In the genomic region with DNA sequence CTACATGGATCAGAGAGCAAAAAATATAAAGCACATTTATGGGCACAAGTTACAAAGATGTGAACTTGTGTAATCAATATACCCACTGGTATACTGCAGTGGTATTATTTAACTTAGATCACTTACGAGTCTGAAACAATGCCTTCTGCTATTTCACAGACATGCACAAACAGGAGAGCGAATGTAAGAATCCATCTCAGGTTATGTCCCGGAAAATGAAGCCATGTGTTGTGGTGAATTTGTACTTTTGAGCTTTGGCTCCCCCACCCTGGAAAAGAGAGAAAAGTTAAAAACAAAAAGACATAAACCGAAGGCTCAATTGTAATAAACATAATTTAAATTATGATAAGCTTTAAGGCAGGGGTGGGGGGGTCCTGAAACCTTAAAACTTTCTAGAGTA, we compare ENCODE assay signal across 17 cellular contexts. TPM values are rescaled to one million over a fixed set of nuclear protein-coding genes. Genes with fewer than 3 reads are reported as not detected.
A peak's percentile ranks its signal among the peaks of the same experiment; 100 is the strongest.
DNase-seq lines count a peak whose midpoint lies in the region; ATAC-seq and TF ChIP-seq lines count a peak whose summit lies in the region.
"Had no signal": no experiment of that assay in that cellular context is flagged by ENCODE, and none has a peak within 500 bp of the region (broad histone marks: within the 10 kb centered on the region; RNA-seq: fewer than 3 reads in every experiment).

No MANE protein-coding gene starts in this region.

- no peak overlapping the region for H3K4ac ChIP-seq in H9 (ENCODE audit: low read depth, low read length)

- H3K4me1 Mint-ChIP-seq in H9, result 0 out of 4 replicates have a peak, but pooled peaks cover 0 to 3% of the 10 kb centered on the region in 2 experiments
- H3K4me1 Mint-ChIP-seq: CD14-positive monocyte; CD4-positive, alpha-beta memory T cell had no signal

- no peaks in the 10 kb centered on the region for H3K79me1 ChIP-seq in H9 (ENCODE audit: insufficient read depth, low read depth, low read length, poor library complexity, severe bottlenecking)

- H3K27me3 Mint-ChIP-seq in H9 (ENCODE audit: low read depth), result peaks cover 21% of the 10 kb centered on the region

- H2BK15ac ChIP-seq in H9 (ENCODE audit: low read depth, low read length), result no peak overlapping the region

- H3K27ac Mint-ChIP-seq in H9, result no peak overlapping the region
- H3K27ac Mint-ChIP-seq: CD14-positive monocyte; CD4-positive, alpha-beta memory T cell had no signal

- intact Hi-C loops in left ventricle myocardium inferior (cut with micrococcal nuclease), result no loop called here
- intact Hi-C loops in left ventricle myocardium superior (cut with micrococcal nuclease), result no loop called here

- H3K4me2 ChIP-seq in osteoblast (ENCODE audit: insufficient read depth, low read length), result peak overlapping the region; percentile 16
- H3K4me2 ChIP-seq in H9 (ENCODE audit: insufficient read depth, insufficient read length, low read length), result no peak overlapping the region
- H3K4me2 ChIP-seq: A549, BLaER1 had no signal

- no peak overlapping the region for H2BK20ac ChIP-seq in H9 (ENCODE audit: low read depth, low read length, poor library complexity, severe bottlenecking)

- H3K36me3 ChIP-seq in left ventricle myocardium inferior (peaks cover 69% of the 10 kb centered on the region), osteoblast (ENCODE audit: insufficient read depth, low read length) (no peaks in the 10 kb centered on the region), HAP-1 (replicated peaks) (no peaks in the 10 kb centered on the region)
- H3K36me3 ChIP-seq: BLaER1 had no signal

- no peak overlapping the region for H3K4me3 Mint-ChIP-seq in H9
- H3K4me3 Mint-ChIP-seq: CD14-positive monocyte; CD4-positive, alpha-beta memory T cell had no signal

- no peak overlapping the region for H3K14ac ChIP-seq in H9 (ENCODE audit: insufficient read depth, low read length)

- H2BK12ac ChIP-seq in H9 (ENCODE audit: insufficient read length, low read depth, low read length), result no peak overlapping the region

- H2AFZ ChIP-seq in osteoblast (ENCODE audit: low read length), result peak overlapping the region; percentile 21
- H2AFZ ChIP-seq in H9 (ENCODE audit: low read length), result no peak overlapping the region

- no peak overlapping the region for H2AK5ac ChIP-seq in H9 (ENCODE audit: insufficient read length, low read length)

- H3K4me1 ChIP-seq in left ventricle myocardium inferior, result peaks cover 14% of the 10 kb centered on the region
- peaks cover 10% of the 10 kb centered on the region for H3K4me1 ChIP-seq in osteoblast (ENCODE audit: insufficient read depth, low read length)
- H3K4me1 ChIP-seq in HAP-1, result peaks cover under 1% of the 10 kb centered on the region; the same call in 1 of the 2 replicates
- H3K4me1 ChIP-seq in H9 (ENCODE audit: insufficient read depth, low read length), result no peaks in the 10 kb centered on the region
- H3K4me1 ChIP-seq: A549, BLaER1 had no signal

- H4K20me1 ChIP-seq in osteoblast (ENCODE audit: insufficient read depth, low read length) (no peaks in the 10 kb centered on the region), H9 (ENCODE audit: control insufficient read depth, insufficient read depth, insufficient read length) (no peaks in the 10 kb centered on the region)
- H4K20me1 ChIP-seq: BLaER1 had no signal

- H3K9me3 Mint-ChIP-seq in H9, result no peaks in the 10 kb centered on the region

- H3K18ac ChIP-seq in H9 (ENCODE audit: insufficient read length, low read depth, low read length), result no peak overlapping the region

- in situ Hi-C loops in HAP-1 (cut with MboI; ENCODE audit: low sequenced_read_pairs), result no loop called here

- H3K4me3 ChIP-seq in left ventricle myocardium inferior, result no peak overlapping the region
- no peak overlapping the region for H3K4me3 ChIP-seq in epithelial cell of esophagus (ENCODE audit: low read length)
- no peak overlapping the region for H3K4me3 ChIP-seq in osteoblast (ENCODE audit: insufficient read depth, low read length)
- H3K4me3 ChIP-seq in HAP-1, result no peak overlapping the region
- H3K4me3 ChIP-seq: A549, BLaER1 had no signal

- WGBS in H9 (ENCODE audit: extremely low coverage, insufficient read length, low lambda C conversion rate), result no CpG with 5 or more reads among the region's 4 CpGs

- H4K91ac ChIP-seq in H9 (ENCODE audit: insufficient read length, low read depth, low read length), result no peak overlapping the region

- DNase-seq in left ventricle myocardium inferior (no peak), left ventricle myocardium superior (no peak), epithelial cell of esophagus (ENCODE audit: low read depth) (peak; percentile 1), osteoblast (ENCODE audit: insufficient read length, low spot score, missing footprints) (no peak), HAP-1 (ENCODE audit: low spot score in 2 of 2) (no peak), OCI-M2 (lab: John Stamatoyannopoulos, UW; ENCODE audit: unreplicated experiment) (no peak), H9 (no peak)
- DNase-seq: CD4-positive, alpha-beta memory T cell; DMS153; DMS79; GDM1; GOT3; H7 had no signal

- TF ChIP-seq CTCF in left ventricle myocardium inferior (IDR thresholded peaks at IDR 0.05; ENCODE audit: borderline replicate concordance) (no peak), epithelial cell of esophagus (IDR thresholded peaks at IDR 0.05; ENCODE audit: insufficient read depth, low read depth, low read length, missing control alignments) (no peak), osteoblast (IDR thresholded peaks at IDR 0.05; ENCODE audit: extremely low read depth, low read depth, low read length) (no peak), H9 (conservative IDR thresholded peaks at IDR 0.05) (no peak)

- no peaks in the 10 kb centered on the region; a peak in 1 of 7 replicates for H3K36me3 Mint-ChIP-seq in H9 (ENCODE audit: insufficient read depth in 1 of 3, low read depth in 3 of 3)
- H3K36me3 Mint-ChIP-seq: CD14-positive monocyte; CD4-positive, alpha-beta memory T cell had no signal

- H3K27ac ChIP-seq in left ventricle myocardium inferior (replicated peaks) (peak overlapping the region; percentile 7), osteoblast (ENCODE audit: low read depth, low read length) (peak overlapping the region; percentile 73), H9 (ENCODE audit: insufficient read length, low read depth, low read length) (no peak overlapping the region)
- H3K27ac ChIP-seq: 22Rv1, A549, BLaER1 had no signal

- H3K23me2 ChIP-seq in H9 (ENCODE audit: insufficient read length, low read depth, low read length, poor library complexity, severe bottlenecking), result no peaks in the 10 kb centered on the region

- no peak overlapping the region for H3T11ph ChIP-seq in H9 (ENCODE audit: low read length)

- H2BK5ac ChIP-seq in H9 (ENCODE audit: insufficient read length, low read length), result no peak overlapping the region

- H3K56ac ChIP-seq in H9 (ENCODE audit: insufficient read length, low read depth, low read length), result no peak overlapping the region

- H2BK120ac ChIP-seq in H9 (ENCODE audit: low read depth, low read length, poor library complexity, severe bottlenecking), result no peak overlapping the region

- H3K79me2 ChIP-seq in osteoblast (ENCODE audit: insufficient read depth, low read length) (no peaks in the 10 kb centered on the region), H9 (ENCODE audit: insufficient read depth, low read length) (no peaks in the 10 kb centered on the region)

- H3K9ac ChIP-seq in H9 (ENCODE audit: extremely low read depth, insufficient read length, low read length), result no peak overlapping the region
- H3K9ac ChIP-seq: BLaER1 had no signal

- no peak overlapping the region for H4K5ac ChIP-seq in H9 (ENCODE audit: insufficient read length, low read depth, low read length)

- H3K27me3 ChIP-seq in left ventricle myocardium inferior (ENCODE audit: low read depth) (no peaks in the 10 kb centered on the region), osteoblast (ENCODE audit: insufficient read depth, low read length) (no peaks in the 10 kb centered on the region), HAP-1 (ENCODE audit: low read depth) (no peaks in the 10 kb centered on the region), H9 (ENCODE audit: insufficient read depth, low read length) (no peaks in the 10 kb centered on the region)
- H3K27me3 ChIP-seq: BLaER1 had no signal

- no peak for ATAC-seq in left ventricle myocardium superior
- ATAC-seq: A549 had no signal

- no peak overlapping the region for H3K23ac ChIP-seq in H9 (ENCODE audit: insufficient read length, low read depth, low read length)

- H4K8ac ChIP-seq in H9 (replicated peaks; ENCODE audit: insufficient read length, low read depth, low read length), result no peak overlapping the region

- H3K9me3 ChIP-seq in left ventricle myocardium inferior (replicated peaks), result peaks cover 3% of the 10 kb centered on the region
- no peaks in the 10 kb centered on the region for H3K9me3 ChIP-seq in osteoblast (ENCODE audit: low read depth, low read length)
- no peaks in the 10 kb centered on the region for H3K9me3 ChIP-seq in HAP-1
- H3K9me3 ChIP-seq in H9 (ENCODE audit: control insufficient read depth, low read depth, low read length), result no peaks in the 10 kb centered on the region
- H3K9me3 ChIP-seq: A549, BLaER1 had no signal

RNA-seq across cellular contexts. Expression of gene ABCC9, which starts 7.6 kb away (rescaled TPM):
- total RNA-seq in left ventricle myocardium inferior (81.8 TPM), left ventricle myocardium superior (83.1 TPM), osteoblast (14.5 and 28.3 TPM in 2 replicates), H9 (2021) (not detected in 2 replicates)
- total RNA-seq: CD4-positive, alpha-beta memory T cell; H7 had no signal

Comparison
In these comparisons a context has a peak if more than half of its experiments do, and no peak if none do; other contexts are left out.
1. RNA of gene ABCC9, which starts 7.6 kb away (total RNA-seq): 83.1 TPM in left ventricle myocardium superior (single experiment), 81.8 TPM in left ventricle myocardium inferior (single experiment) and 14.5 to 28.3 TPM in osteoblast; not detected in H9; every median in the first group is over 10 times any median in the second.